ENCODE assay signal across 13 cellular contexts in the genomic region with DNA sequence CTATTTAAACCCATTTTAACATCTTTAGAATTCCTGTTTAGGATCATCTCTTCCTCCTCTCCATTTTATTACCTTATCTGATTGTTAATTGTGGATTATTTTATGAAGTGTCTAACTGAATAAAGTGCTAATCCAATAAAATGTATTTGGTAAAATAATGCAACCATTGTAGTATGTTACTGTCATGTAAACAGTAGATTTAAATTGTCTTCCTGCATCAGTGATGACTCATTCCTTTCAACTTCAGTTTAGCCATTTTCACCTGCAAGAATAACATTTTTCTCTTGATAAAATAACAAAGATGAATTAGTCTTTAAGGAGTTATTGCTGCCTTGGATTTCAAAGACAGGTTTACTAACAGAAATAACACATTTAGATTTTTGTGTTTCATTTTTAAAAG.
DNase-seq lines count a peak whose midpoint lies in the region; ATAC-seq and TF ChIP-seq lines count a peak whose summit lies in the region.
"Had no signal": no experiment of that assay in that cellular context is flagged by ENCODE, and none has a peak within 500 bp of the region (broad histone marks: within the 10 kb centered on the region; RNA-seq: fewer than 3 reads in every experiment).

No MANE protein-coding gene starts in this region.

- peak overlapping the region in 10 of 11 experiments; percentile 38 to 98 (median 60); a peak in 16 of 22 replicates for H3K4me2 ChIP-seq in BLaER1 treated with 17β-estradiol and CSF1 and Interleukin-3, amounts not matched to agents 10 nM and 100 nM

- no peak overlapping the region for H3K27ac ChIP-seq in BLaER1 treated with 17β-estradiol and CSF1 and Interleukin-3, amounts not matched to agents 10 nM and 100 nM

- no peaks in the 10 kb centered on the region for H3K27me3 ChIP-seq in BLaER1 treated with 17β-estradiol and CSF1 and Interleukin-3, amounts not matched to agents 10 nM and 100 nM

- DNase-seq in DMS53 treated with DMSO at 0.1 percent for 48 hours (lab: John Stamatoyannopoulos, UW; ENCODE audit: unreplicated experiment) (peak; percentile 33), fibroblast of mammary gland (ENCODE audit: low read depth) (peak; percentile 25), foreskin fibroblast (no peak), GM13976 (ENCODE audit: low spot score) (no peak), NCI-H526 (lab: John Stamatoyannopoulos, UW) (no peak)
- DNase-seq: EL, left colon, NCI-H1092 treated with DMSO at 0.1 percent for 48 hours, T1000 had no signal

- no peak for ATAC-seq in SK-N-SH treated with all-trans-retinoic acid at 6 μM for 48 hours
- ATAC-seq in HG03097 (IDR thresholded peaks at IDR 0.05; ENCODE audit: low FRiP score, unreplicated experiment) = no peak
- ATAC-seq: esophagus mucosa, left colon had no signal

- TF ChIP-seq CTCF in fibroblast of mammary gland (conservative IDR thresholded peaks at IDR 0.05; ENCODE audit: control insufficient read depth, insufficient read depth, low read depth, low read length) = no peak
- no peak for TF ChIP-seq CTCF in foreskin fibroblast (IDR thresholded peaks at IDR 0.05; ENCODE audit: low read depth, low read length)
- TF ChIP-seq CTCF in GM13976 (IDR thresholded peaks at IDR 0.05; ENCODE audit: borderline replicate concordance, control extremely low read depth, extremely low read depth, insufficient read depth, missing control alignments) = no peak

- H3K9me3 ChIP-seq in BLaER1 treated with 17β-estradiol and CSF1 and Interleukin-3, amounts not matched to agents 10 nM and 100 nM (replicated peaks in 1 of 11) = no peaks in the 10 kb centered on the region

- H3K4me1 ChIP-seq in BLaER1 treated with 17β-estradiol and CSF1 and Interleukin-3, amounts not matched to agents 10 nM and 100 nM = peaks cover 41 to 64% (median 55%) of the 10 kb centered on the region in 10 experiments

- H3K36me3 ChIP-seq in BLaER1 treated with 17β-estradiol and CSF1 and Interleukin-3, amounts not matched to agents 10 nM and 100 nM = peaks cover 0 to 16% (median 4%) of the 10 kb centered on the region in 11 experiments; a peak in 9 of 22 replicates

- no peak overlapping the region; a peak in 1 of 22 replicates for H3K9ac ChIP-seq in BLaER1 treated with 17β-estradiol and CSF1 and Interleukin-3, amounts not matched to agents 10 nM and 100 nM

- peaks cover 65 to 94% (median 89%) of the 10 kb centered on the region in 11 experiments; a peak in 21 of 22 replicates for H4K20me1 ChIP-seq in BLaER1 treated with 17β-estradiol and CSF1 and Interleukin-3, amounts not matched to agents 10 nM and 100 nM

- in situ Hi-C loops in GM13976 (cut with MboI; ENCODE audit: low sequenced_read_pairs, unreplicated experiment) = loop anchor here (25.0 kb wide), 1 partner anchor 603 kb away; the partner anchor contains the start of gene NEK2

- no peak overlapping the region for H3K4me3 ChIP-seq in BLaER1 treated with 17β-estradiol and CSF1 and Interleukin-3, amounts not matched to agents 10 nM and 100 nM
- H3K4me3 ChIP-seq in fibroblast of mammary gland (ENCODE audit: control insufficient read depth, low read depth, low read length) (no peak overlapping the region), foreskin fibroblast (ENCODE audit: low read depth in 1 of 2, low read length in 2 of 2) (no peak overlapping the region)

TF ChIP-seq in SK-N-SH treated with all-trans-retinoic acid at 6 μM for 48 hours, 23 proteins besides CTCF, POLR2A, EP300 and RAD21:
- TF ChIP-seq, protein P1, sequence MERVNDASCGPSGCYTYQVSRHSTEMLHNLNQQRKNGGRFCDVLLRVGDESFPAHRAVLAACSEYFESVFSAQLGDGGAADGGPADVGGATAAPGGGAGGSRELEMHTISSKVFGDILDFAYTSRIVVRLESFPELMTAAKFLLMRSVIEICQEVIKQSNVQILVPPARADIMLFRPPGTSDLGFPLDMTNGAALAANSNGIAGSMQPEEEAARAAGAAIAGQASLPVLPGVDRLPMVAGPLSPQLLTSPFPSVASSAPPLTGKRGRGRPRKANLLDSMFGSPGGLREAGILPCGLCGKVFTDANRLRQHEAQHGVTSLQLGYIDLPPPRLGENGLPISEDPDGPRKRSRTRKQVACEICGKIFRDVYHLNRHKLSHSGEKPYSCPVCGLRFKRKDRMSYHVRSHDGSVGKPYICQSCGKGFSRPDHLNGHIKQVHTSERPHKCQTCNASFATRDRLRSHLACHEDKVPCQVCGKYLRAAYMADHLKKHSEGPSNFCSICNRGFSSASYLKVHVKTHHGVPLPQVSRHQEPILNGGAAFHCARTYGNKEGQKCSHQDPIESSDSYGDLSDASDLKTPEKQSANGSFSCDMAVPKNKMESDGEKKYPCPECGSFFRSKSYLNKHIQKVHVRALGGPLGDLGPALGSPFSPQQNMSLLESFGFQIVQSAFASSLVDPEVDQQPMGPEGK (CRISPR knock-in tag; IDR thresholded peaks at IDR 0.05; ENCODE audit: borderline replicate concordance) = no peak
- no peak for TF ChIP-seq TCF4 (CRISPR knock-in tag; IDR thresholded peaks at IDR 0.05; ENCODE audit: borderline replicate concordance)
- no peak; the same call in 1 of the 2 replicates for TF ChIP-seq ZC3H10 (CRISPR knock-in tag; IDR thresholded peaks at IDR 0.05)
- TF ChIP-seq ZNF70 (CRISPR knock-in tag; IDR thresholded peaks at IDR 0.05) = no peak
- TF ChIP-seq ZFP3 (CRISPR knock-in tag; IDR thresholded peaks at IDR 0.05) = no peak
- no peak for TF ChIP-seq ESRRG (CRISPR knock-in tag; IDR thresholded peaks at IDR 0.05)
- TF ChIP-seq ZNF8 (CRISPR knock-in tag; IDR thresholded peaks at IDR 0.05) = no peak
- no peak for TF ChIP-seq ZFP30 (CRISPR knock-in tag; IDR thresholded peaks at IDR 0.05)
- TF ChIP-seq TOX (CRISPR knock-in tag; IDR thresholded peaks at IDR 0.05; ENCODE audit: borderline replicate concordance) = peak; percentile 14; the same call in 1 of the 2 replicates
- TF ChIP-seq, protein P2, sequence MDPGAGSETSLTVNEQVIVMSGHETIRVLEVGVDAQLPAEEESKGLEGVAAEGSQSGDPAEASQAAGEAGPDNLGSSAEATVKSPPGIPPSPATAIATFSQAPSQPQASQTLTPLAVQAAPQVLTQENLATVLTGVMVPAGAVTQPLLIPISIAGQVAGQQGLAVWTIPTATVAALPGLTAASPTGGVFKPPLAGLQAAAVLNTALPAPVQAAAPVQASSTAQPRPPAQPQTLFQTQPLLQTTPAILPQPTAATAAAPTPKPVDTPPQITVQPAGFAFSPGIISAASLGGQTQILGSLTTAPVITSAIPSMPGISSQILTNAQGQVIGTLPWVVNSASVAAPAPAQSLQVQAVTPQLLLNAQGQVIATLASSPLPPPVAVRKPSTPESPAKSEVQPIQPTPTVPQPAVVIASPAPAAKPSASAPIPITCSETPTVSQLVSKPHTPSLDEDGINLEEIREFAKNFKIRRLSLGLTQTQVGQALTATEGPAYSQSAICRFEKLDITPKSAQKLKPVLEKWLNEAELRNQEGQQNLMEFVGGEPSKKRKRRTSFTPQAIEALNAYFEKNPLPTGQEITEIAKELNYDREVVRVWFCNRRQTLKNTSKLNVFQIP (CRISPR knock-in tag; IDR thresholded peaks at IDR 0.05; ENCODE audit: borderline replicate concordance, low read depth) = 0 out of 2 replicates have a peak, but pooled peaks have one; percentile 49

Comparison
In these comparisons a context has a peak if more than half of its experiments do, and no peak if none do; other contexts are left out.
1. DNase-seq: peak in DMS53 treated with DMSO at 0.1 percent for 48 hours (single experiment) and fibroblast of mammary gland (single experiment); none in foreskin fibroblast (0 of 2), GM13976 (single experiment) and NCI-H526 (0 of 2).